ENCODE assay signal across 8 cellular contexts in the genomic region with DNA sequence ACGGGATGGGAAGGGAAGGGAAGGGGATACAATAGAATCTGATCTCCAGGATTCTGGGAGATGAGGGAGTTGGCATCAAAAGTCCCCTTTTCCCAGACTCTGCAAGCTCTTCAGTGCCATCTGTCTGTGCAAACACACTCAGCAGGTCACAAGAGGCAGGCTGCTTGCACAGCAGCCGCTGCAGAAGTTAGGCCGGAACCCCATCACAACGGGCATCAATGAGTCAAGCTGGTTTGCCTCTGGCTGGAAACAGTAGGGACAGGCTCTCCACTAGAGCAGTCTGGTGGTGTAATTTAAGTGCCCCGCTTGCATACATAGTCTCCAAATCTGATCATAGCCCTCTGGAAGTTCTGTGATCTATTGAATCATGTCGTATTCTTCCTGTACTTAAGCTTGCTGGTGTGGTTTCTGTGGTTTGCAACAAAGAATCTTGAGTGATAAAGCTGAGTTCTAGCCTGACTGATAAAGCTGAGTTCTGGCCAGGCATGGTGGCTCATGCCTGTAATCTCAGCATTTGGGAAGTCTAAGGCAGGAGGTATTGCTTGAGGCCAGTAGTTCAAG. TPM values are rescaled to one million over a fixed set of nuclear protein-coding genes. Genes with fewer than 3 reads are reported as not detected.
DNase-seq lines count a peak whose midpoint lies in the region; ATAC-seq and TF ChIP-seq lines count a peak whose summit lies in the region.

No MANE protein-coding gene starts in this region.

- CTCF ChIA-PET in PC-3 (lab: Charles Lee): interaction anchor here (1.1 kb wide), 1 partner anchor 34 kb away, joined by 3 read pairs; a partner anchor contains a TSS

- H3K4me1 ChIP-seq in PC-3 (ENCODE audit: insufficient read depth, low read length): peaks cover 18% of the 10 kb centered on the region

- no peaks in the 10 kb centered on the region for H3F3A ChIP-seq in PC-3 (ENCODE audit: low read length, unreplicated experiment)

- no peaks in the 10 kb centered on the region for H3K27me3 ChIP-seq in PC-3 (ENCODE audit: low read length)

- POLR2A ChIA-PET in PC-3 (lab: Charles Lee; ENCODE audit: unreplicated experiment): no interaction called here

- no peaks in the 10 kb centered on the region for H3K9me3 ChIP-seq in PC-3 (ENCODE audit: low read length)

- no peaks in the 10 kb centered on the region for H3K79me2 ChIP-seq in PC-3 (ENCODE audit: low read length)

- BruUV-seq in PC-3 (replicated peaks; lab: Mats Ljungman, UMichigan): no TSS peak

- peak; percentile 60 for TF ChIP-seq CTCF in PC-3 (conservative IDR thresholded peaks at IDR 0.05; ENCODE audit: low read depth, low read length)

- H3K9ac ChIP-seq in PC-3 (ENCODE audit: low read length): no peak overlapping the region

- no peaks in the 10 kb centered on the region for H3K36me3 ChIP-seq in PC-3 (ENCODE audit: low read depth, low read length)

- DNase-seq in A172 (ENCODE audit: low spot score) (peak; percentile 91), GOT3 (lab: John Stamatoyannopoulos, UW) (peak; percentile 45), PC-3 (peak; percentile 82), activated T-cell treated with anti-CD3 and anti-CD28 coated beads for 48 hours (ENCODE audit: low read depth) (peak; percentile 72), hepatic stellate cell (ENCODE audit: low spot score) (peak; percentile 64)
- DNase-seq in stimulated activated CD8-positive, alpha-beta memory T cell treated with anti-CD3 and anti-CD28 coated beads, Interleukin-2, amount 100 ng/mL, for 48 hours (ENCODE audit: low read depth in 2 of 2): peak; percentile 34 to 71

- intact Hi-C loops in PC-3 (cut with micrococcal nuclease): no loop called here

- H3K4me3 ChIP-seq in PC-3 (ENCODE audit: low read length): no peak overlapping the region

- H2AFZ ChIP-seq in PC-3 (ENCODE audit: low read length): peak overlapping the region; percentile 2; the same call in 1 of the 2 replicates

- H3K9me2 ChIP-seq in PC-3 (replicated peaks; ENCODE audit: low read length): no peaks in the 10 kb centered on the region

- peak; percentile 86 for ATAC-seq in PC-3
- ATAC-seq in HG02759 (IDR thresholded peaks at IDR 0.05; ENCODE audit: unreplicated experiment): no peak
- ATAC-seq in GM21526 (IDR thresholded peaks at IDR 0.05; ENCODE audit: low FRiP score, unreplicated experiment): no peak

- H4K20me1 ChIP-seq in PC-3 (ENCODE audit: low read length): no peaks in the 10 kb centered on the region

- peak overlapping the region; percentile 48 for H3K27ac ChIP-seq in PC-3 (ENCODE audit: low read length)

- no peak overlapping the region for H3K4me2 ChIP-seq in PC-3 (ENCODE audit: low read length)

RNA-seq across cellular contexts. Expression of a gene that starts 33.7 kb away (rescaled TPM):
- 2.7 and 6.0 TPM in 2 replicates for total RNA-seq in A172 (2014; rRNA removed; shearing (Covaris generic))
- 5.0 and 7.8 TPM in 2 replicates for total RNA-seq in PC-3 (2014; rRNA removed)
